21 cellular contexts compared by ENCODE assay signal in genomic region chr11:8784936-8785335, GRCh38.
A peak's percentile ranks its signal among the peaks of the same experiment; 100 is the strongest.
DNase-seq lines count a peak whose midpoint lies in the region; ATAC-seq and TF ChIP-seq lines count a peak whose summit lies in the region.
"Had no signal": no experiment of that assay in that cellular context is flagged by ENCODE, and none has a peak within 500 bp of the region (broad histone marks: within the 10 kb centered on the region; RNA-seq: fewer than 3 reads in every experiment).

No MANE protein-coding gene starts in this region.

- CTCF ChIA-PET in activated naive CD4-positive, alpha-beta T cell treated with anti-CD3 and anti-CD28 coated beads, Interleukin-2, amount 10 ng/mL, durations not matched to agents 7 days and 5 days (lab: Charles Lee), result no interaction called here

- H3K27me3 Mint-ChIP-seq in activated naive CD4-positive, alpha-beta T cell treated with anti-CD3 and anti-CD28 coated beads, Interleukin-2, amount 10 ng/mL, durations not matched to agents 7 days and 5 days, result peaks cover 21% of the 10 kb centered on the region

- peaks cover 15% of the 10 kb centered on the region for H3K4me1 ChIP-seq in right cardiac atrium (ENCODE audit: control insufficient read depth, insufficient read depth, low read length)
- peaks cover 11 to 69% (median 51%) of the 10 kb centered on the region in 9 donors for H3K4me1 ChIP-seq in heart right ventricle
- peaks cover 11% of the 10 kb centered on the region for H3K4me1 ChIP-seq in SJCRH30
- peaks cover 0 to 34% of the 10 kb centered on the region in 2 donors for H3K4me1 ChIP-seq in muscle layer of duodenum (ENCODE audit: control insufficient read depth in 1 of 2, insufficient read depth in 2 of 2, low read length in 2 of 2)
- H3K4me1 ChIP-seq: A549 had no signal

- no peak for TF ChIP-seq CTCF in heart right ventricle (IDR thresholded peaks at IDR 0.05)

- peak overlapping the region; percentile 64 for H3K27ac ChIP-seq in right cardiac atrium (ENCODE audit: low read length)
- peak overlapping the region in 4 of 10 donors; percentile 14 to 49 (median 36) for H3K27ac ChIP-seq in heart right ventricle
- H3K27ac ChIP-seq in SJCRH30, result no peak overlapping the region
- peak overlapping the region; percentile 12 for H3K27ac ChIP-seq in muscle layer of duodenum (ENCODE audit: low read length)
- H3K27ac ChIP-seq: A549, BLaER1, GM23248, PC-9 had no signal

- no peaks in the 10 kb centered on the region for H3K9me3 Mint-ChIP-seq in activated naive CD4-positive, alpha-beta T cell treated with anti-CD3 and anti-CD28 coated beads, Interleukin-2, amount 10 ng/mL, durations not matched to agents 7 days and 5 days

- H3K27ac Mint-ChIP-seq in activated naive CD4-positive, alpha-beta T cell treated with anti-CD3 and anti-CD28 coated beads, Interleukin-2, amount 10 ng/mL, durations not matched to agents 7 days and 5 days, result no peak overlapping the region
- H3K27ac Mint-ChIP-seq: CD4-positive, alpha-beta memory T cell had no signal

- no peak for ATAC-seq in right cardiac atrium
- ATAC-seq in heart right ventricle, result no peak
- ATAC-seq in HG03139 (IDR thresholded peaks at IDR 0.05; ENCODE audit: unreplicated experiment), result no peak
- ATAC-seq in GM18502 (IDR thresholded peaks at IDR 0.05; ENCODE audit: poor library complexity, unreplicated experiment), result no peak
- ATAC-seq: A549 had no signal

- no peak overlapping the region for H3K4me3 Mint-ChIP-seq in activated naive CD4-positive, alpha-beta T cell treated with anti-CD3 and anti-CD28 coated beads, Interleukin-2, amount 10 ng/mL, durations not matched to agents 7 days and 5 days
- H3K4me3 Mint-ChIP-seq: CD4-positive, alpha-beta memory T cell had no signal

- 50% methylated on average over 5 of the region's 5 CpGs for WGBS in right cardiac atrium
- 45 to 57% methylated on average over 5 of the region's 5 CpGs for whole genome bisulfite sequencing in heart right ventricle, 2 donors

- intact Hi-C loops in right cardiac atrium (cut with DNase I) (no loop called here), heart right ventricle (cut with DNase I) (no loop called here)

- no peaks in the 10 kb centered on the region for H3K27me3 ChIP-seq in right cardiac atrium (ENCODE audit: control insufficient read depth, insufficient read depth)
- H3K27me3 ChIP-seq in heart right ventricle, result no peaks in the 10 kb centered on the region
- H3K27me3 ChIP-seq in SJCRH30, result no peaks in the 10 kb centered on the region
- no peaks in the 10 kb centered on the region for H3K27me3 ChIP-seq in muscle layer of duodenum (ENCODE audit: low read depth, low read length)
- H3K27me3 ChIP-seq: BLaER1 had no signal

- H3K36me3 Mint-ChIP-seq in activated naive CD4-positive, alpha-beta T cell treated with anti-CD3 and anti-CD28 coated beads, Interleukin-2, amount 10 ng/mL, durations not matched to agents 7 days and 5 days, result no peaks in the 10 kb centered on the region
- H3K36me3 Mint-ChIP-seq: CD4-positive, alpha-beta memory T cell had no signal

- H3K36me3 ChIP-seq in heart right ventricle (peaks cover 0 to 4% (median 0%) of the 10 kb centered on the region in 9 donors), SJCRH30 (peaks cover 21% of the 10 kb centered on the region), muscle layer of duodenum (ENCODE audit: control insufficient read depth in 1 of 2, insufficient read depth in 2 of 2, low read length in 2 of 2) (no peaks in the 10 kb centered on the region)
- H3K36me3 ChIP-seq: BLaER1, HAP-1 had no signal

- DNase-seq in right cardiac atrium, result no peak
- DNase-seq in heart right ventricle, result no peak
- peak; percentile 32 to 71 for DNase-seq in SJCRH30
- DNase-seq in amniotic stem cell (lab: John Stamatoyannopoulos, UW), result no peak
- DNase-seq in activated naive CD4-positive, alpha-beta T cell treated with anti-CD3 and anti-CD28 coated beads, Interleukin-2, amount 10 ng/mL, durations not matched to agents 7 days and 5 days, result no peak
- DNase-seq: CD4-positive, alpha-beta memory T cell; DMS153; GDM1; GM23248; Kasumi-1; NCI-H1417; NCI-H187; NCI-H2107; NCI-H510A treated with DMSO at 0.1 percent for 48 hours; PC-9 had no signal

- H3K4me1 Mint-ChIP-seq in activated naive CD4-positive, alpha-beta T cell treated with anti-CD3 and anti-CD28 coated beads, Interleukin-2, amount 10 ng/mL, durations not matched to agents 7 days and 5 days, result no peaks in the 10 kb centered on the region
- H3K4me1 Mint-ChIP-seq: CD4-positive, alpha-beta memory T cell had no signal

- H3K9me3 ChIP-seq in right cardiac atrium (ENCODE audit: control insufficient read depth, low read length) (no peaks in the 10 kb centered on the region), heart right ventricle (no peaks in the 10 kb centered on the region), SJCRH30 (replicated peaks) (no peaks in the 10 kb centered on the region), muscle layer of duodenum (ENCODE audit: control insufficient read depth in 1 of 2, low read length in 2 of 2) (no peaks in the 10 kb centered on the region)
- H3K9me3 ChIP-seq: A549, BLaER1, HAP-1 had no signal

- no peak overlapping the region for H3K4me3 ChIP-seq in right cardiac atrium (ENCODE audit: low read length)
- H3K4me3 ChIP-seq in heart right ventricle, result no peak overlapping the region
- no peak overlapping the region for H3K4me3 ChIP-seq in SJCRH30
- H3K4me3 ChIP-seq in muscle layer of duodenum (ENCODE audit: low read depth in 1 of 2, low read length in 2 of 2), result no peak overlapping the region
- H3K4me3 ChIP-seq: A549, BLaER1, GM23248, HAP-1, PC-9 had no signal

Comparison
In these comparisons a context has a peak if more than half of its experiments do, and no peak if none do; other contexts are left out.
1. DNase-seq: peak in SJCRH30 (2 of 2); none in right cardiac atrium (0 of 3), heart right ventricle (0 of 2), amniotic stem cell (single experiment) and activated naive CD4-positive, alpha-beta T cell treated with anti-CD3 and anti-CD28 coated beads, Interleukin-2, amount 10 ng/mL, durations not matched to agents 7 days and 5 days (single experiment).